ENCODE assay signal across 15 cellular contexts in the genomic region with DNA sequence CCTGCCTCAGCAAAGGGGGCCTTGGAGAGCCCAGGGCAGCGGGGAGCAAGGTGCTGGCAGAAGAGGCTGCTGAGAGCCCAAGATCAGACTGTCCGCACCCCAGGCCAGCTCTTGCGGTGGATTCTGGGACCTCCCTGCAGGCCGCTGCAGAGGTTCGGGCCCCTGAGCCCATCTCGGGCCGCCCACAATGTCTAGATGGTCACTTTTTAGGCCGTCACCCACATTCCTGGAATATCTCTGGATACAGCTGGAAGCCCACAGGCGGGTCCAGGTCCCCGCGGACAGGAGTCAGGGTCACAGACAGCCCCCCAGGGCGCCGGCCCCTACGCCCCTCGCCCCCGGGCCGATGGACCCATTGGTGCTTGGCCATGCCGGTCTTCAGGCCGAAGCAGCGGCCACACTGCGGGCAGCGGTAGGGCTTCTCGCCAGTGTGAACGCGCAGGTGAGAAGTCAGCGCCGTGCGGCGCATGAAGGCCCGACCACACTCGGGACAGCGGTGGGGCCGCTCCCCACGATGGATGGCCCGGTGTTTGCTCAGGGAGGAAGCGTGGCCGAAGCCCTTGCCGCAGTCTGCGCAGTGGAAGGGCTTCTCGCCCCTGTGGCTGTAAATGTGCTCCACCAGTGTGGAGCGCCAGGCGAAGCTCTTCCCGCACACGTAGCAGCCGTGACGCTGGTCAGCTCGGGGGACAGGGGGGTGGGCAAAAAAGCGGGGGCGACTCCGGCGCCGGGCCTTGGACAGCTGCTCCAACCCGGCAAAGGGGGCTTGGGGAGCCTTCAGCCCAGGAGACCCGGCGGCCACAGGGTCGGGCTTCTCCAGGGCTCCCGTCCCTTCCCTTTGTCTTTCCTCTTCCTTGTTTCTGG. TPM values are rescaled to one million over a fixed set of nuclear protein-coding genes. Genes with fewer than 3 reads are reported as not detected.
A peak's percentile ranks its signal among the peaks of the same experiment; 100 is the strongest.
DNase-seq lines count a peak whose midpoint lies in the region; ATAC-seq and TF ChIP-seq lines count a peak whose summit lies in the region.
"Had no signal": no experiment of that assay in that cellular context is flagged by ENCODE, and none has a peak within 500 bp of the region (broad histone marks: within the 10 kb centered on the region; RNA-seq: fewer than 3 reads in every experiment).

No MANE protein-coding gene starts in this region.

- H4K91ac ChIP-seq in trophoblast cell (ENCODE audit: low read depth, low read length), result no peak overlapping the region

- no peak overlapping the region for H3K9ac ChIP-seq in endodermal cell (ENCODE audit: extremely low read depth, low read length, poor library complexity, severe bottlenecking)
- no peak overlapping the region for H3K9ac ChIP-seq in trophoblast cell (ENCODE audit: low read length)

- no peak overlapping the region for H4K12ac ChIP-seq in trophoblast cell (ENCODE audit: low read depth, low read length)

- no peaks in the 10 kb centered on the region for H4K20me1 ChIP-seq in PC-9 (ENCODE audit: insufficient read depth)

- no peak overlapping the region for H2BK5ac ChIP-seq in trophoblast cell (ENCODE audit: low read depth, low read length, poor library complexity)

- H3K9me2 ChIP-seq in PC-9 (ENCODE audit: insufficient read depth), result no peaks in the 10 kb centered on the region

- H2AFZ ChIP-seq in trophoblast cell (ENCODE audit: insufficient read depth, low read length, poor library complexity), result no peak overlapping the region
- no peak overlapping the region for H2AFZ ChIP-seq in PC-9

- H3K79me1 ChIP-seq in trophoblast cell (ENCODE audit: low read length), result peaks cover 20% of the 10 kb centered on the region

- no peak overlapping the region for H3K4ac ChIP-seq in trophoblast cell (ENCODE audit: low read depth, low read length)

- 95 to 98% methylated on average over 33 to 57 of the region's 57 CpGs for WGBS in endodermal cell (ENCODE audit: insufficient coverage in 1 of 2, insufficient read length in 1 of 2), 2 experiments
- WGBS in trophoblast cell (ENCODE audit: extremely low coverage, insufficient coverage, insufficient read length), result no CpG with 5 or more reads among the region's 57 CpGs

- peak overlapping the region; percentile 42 for H3K18ac ChIP-seq in trophoblast cell (ENCODE audit: low read length)

- H3K4me3 ChIP-seq in LNCaP clone FGC (ENCODE audit: low read depth, low read length) (peak overlapping the region; percentile 72; the same call in 1 of the 2 replicates), endodermal cell (ENCODE audit: low read length) (no peak overlapping the region), trophoblast cell (ENCODE audit: low read depth, low read length) (no peak overlapping the region), PC-9 (no peak overlapping the region)
- H3K4me3 ChIP-seq: A549 had no signal

- peaks cover 39% of the 10 kb centered on the region for H3K36me3 Mint-ChIP-seq in activated CD4-positive, alpha-beta T cell treated with anti-CD3 and anti-CD28 coated beads, Interleukin-2, amount 10 ng/mL, durations not matched to agents 24 days and 14 days (ENCODE audit: low read depth)
- peaks cover 30% of the 10 kb centered on the region for H3K36me3 Mint-ChIP-seq in endodermal cell (ENCODE audit: low read depth)

- peak overlapping the region; percentile 83 for H3K27ac Mint-ChIP-seq in activated CD4-positive, alpha-beta T cell treated with anti-CD3 and anti-CD28 coated beads, Interleukin-2, amount 10 ng/mL, durations not matched to agents 24 days and 14 days
- H3K27ac Mint-ChIP-seq in endodermal cell, result peak overlapping the region; percentile 77

- H3K27me3 Mint-ChIP-seq in activated CD4-positive, alpha-beta T cell treated with anti-CD3 and anti-CD28 coated beads, Interleukin-2, amount 10 ng/mL, durations not matched to agents 24 days and 14 days, result no peaks in the 10 kb centered on the region
- no peaks in the 10 kb centered on the region for H3K27me3 Mint-ChIP-seq in endodermal cell (ENCODE audit: insufficient read depth)

- no peak overlapping the region for H3K23ac ChIP-seq in trophoblast cell (ENCODE audit: low read length)

- H3K36me3 ChIP-seq in endodermal cell (ENCODE audit: control insufficient read depth, insufficient read depth, low read length), result peaks cover 20% of the 10 kb centered on the region
- peaks cover 11 to 13% of the 10 kb centered on the region in 2 experiments for H3K36me3 ChIP-seq in trophoblast cell (ENCODE audit: control insufficient read depth in 1 of 2, insufficient read depth in 2 of 2, low read length in 2 of 2)
- 0 out of 2 replicates have a peak, but pooled peaks cover 13% of the 10 kb centered on the region for H3K36me3 ChIP-seq in PC-9 (ENCODE audit: low read depth)

- no peak overlapping the region for H4K8ac ChIP-seq in trophoblast cell (ENCODE audit: low read depth, low read length)

- no peak overlapping the region for H2AK5ac ChIP-seq in trophoblast cell (ENCODE audit: low read length)

- TF ChIP-seq CTCF in LNCaP clone FGC (IDR thresholded peaks at IDR 0.05; ENCODE audit: control insufficient read depth, extremely low read depth, insufficient read depth), result no peak
- TF ChIP-seq CTCF in endodermal cell (conservative IDR thresholded peaks at IDR 0.05), result no peak
- TF ChIP-seq CTCF in PC-9 (conservative IDR thresholded peaks at IDR 0.05), result no peak

- H3F3A ChIP-seq in PC-9 (ENCODE audit: insufficient read depth, low read depth), result peaks cover 36% of the 10 kb centered on the region

- BruUV-seq in PC-9 (replicated peaks; lab: Mats Ljungman, UMichigan), result no TSS peak

- H3K9me3 ChIP-seq in endodermal cell (ENCODE audit: control insufficient read depth, low read length), result no peaks in the 10 kb centered on the region
- H3K9me3 ChIP-seq in trophoblast cell (ENCODE audit: insufficient read depth, low read depth, low read length), result no peaks in the 10 kb centered on the region
- H3K9me3 ChIP-seq in PC-9 (ENCODE audit: insufficient read depth, low read depth), result no peaks in the 10 kb centered on the region
- H3K9me3 ChIP-seq: A549, gastroesophageal sphincter, HAP-1, right atrium auricular region had no signal

- H3K14ac ChIP-seq in trophoblast cell (ENCODE audit: low read length), result no peak overlapping the region

- H2BK12ac ChIP-seq in trophoblast cell (ENCODE audit: low read length), result no peak overlapping the region

- H3K4me1 Mint-ChIP-seq in activated CD4-positive, alpha-beta T cell treated with anti-CD3 and anti-CD28 coated beads, Interleukin-2, amount 10 ng/mL, durations not matched to agents 24 days and 14 days, result peaks cover 38% of the 10 kb centered on the region
- peaks cover 34% of the 10 kb centered on the region for H3K4me1 Mint-ChIP-seq in endodermal cell

- H3K27ac ChIP-seq in endodermal cell (ENCODE audit: low read depth, low read length) (no peak overlapping the region), trophoblast cell (ENCODE audit: low read depth, low read length) (no peak overlapping the region), PC-9 (no peak overlapping the region)

- H3K4me1 ChIP-seq in endodermal cell (ENCODE audit: control insufficient read depth, insufficient read depth, low read length), result peaks cover 9% of the 10 kb centered on the region
- peaks cover 9 to 28% of the 10 kb centered on the region in 2 experiments for H3K4me1 ChIP-seq in trophoblast cell (ENCODE audit: control insufficient read depth in 1 of 2, insufficient read depth in 2 of 2, low read length in 2 of 2)
- H3K4me1 ChIP-seq in PC-9 (replicated peaks; ENCODE audit: insufficient read depth), result peaks cover 43% of the 10 kb centered on the region

- H3K27me3 ChIP-seq in endodermal cell (ENCODE audit: control insufficient read depth, insufficient read depth, low read length, poor library complexity, severe bottlenecking) (no peaks in the 10 kb centered on the region), trophoblast cell (ENCODE audit: insufficient read depth, low read length) (no peaks in the 10 kb centered on the region), PC-9 (ENCODE audit: insufficient read depth, low read depth) (no peaks in the 10 kb centered on the region)
- H3K27me3 ChIP-seq: gastroesophageal sphincter, right atrium auricular region had no signal

- no peak for ATAC-seq in GM19397 (IDR thresholded peaks at IDR 0.05; ENCODE audit: unreplicated experiment)
- ATAC-seq: A549, gastroesophageal sphincter had no signal

- H3K4me2 ChIP-seq in trophoblast cell (ENCODE audit: low read length) (no peak overlapping the region), PC-9 (no peak overlapping the region)

- H2BK120ac ChIP-seq in trophoblast cell (ENCODE audit: insufficient read depth, low read length, poor library complexity), result no peak overlapping the region

- peak overlapping the region; percentile 88 for H3K4me3 Mint-ChIP-seq in activated CD4-positive, alpha-beta T cell treated with anti-CD3 and anti-CD28 coated beads, Interleukin-2, amount 10 ng/mL, durations not matched to agents 24 days and 14 days
- H3K4me3 Mint-ChIP-seq in endodermal cell, result peak overlapping the region; percentile 73

- POLR2A ChIA-PET in PC-9 (lab: Charles Lee; ENCODE audit: unreplicated experiment), result interaction anchor here (0.6 kb wide), 2 partner anchors 56 to 101 kb away, joined by 3 to 12 read pairs; no protein-coding TSS in a partner anchor

- no peaks in the 10 kb centered on the region for H3K9me3 Mint-ChIP-seq in activated CD4-positive, alpha-beta T cell treated with anti-CD3 and anti-CD28 coated beads, Interleukin-2, amount 10 ng/mL, durations not matched to agents 24 days and 14 days
- no peaks in the 10 kb centered on the region for H3K9me3 Mint-ChIP-seq in endodermal cell

- no peak for DNase-seq in activated CD4-positive, alpha-beta T cell treated with anti-CD3 and anti-CD28 coated beads, Interleukin-2, amount 10 ng/mL, durations not matched to agents 24 days and 14 days
- no peak for DNase-seq in activated CD4-positive, alpha-beta T cell treated with anti-CD3 and anti-CD28 coated beads, Interleukin-2, amount 50 U/mL, for 48 hours
- DNase-seq in LNCaP clone FGC (ENCODE audit: low read depth) (no peak), endodermal cell (no peak), trophoblast cell (no peak), PC-9 (no peak), NCI-H446 treated with DMSO at 0.1 percent for 48 hours (lab: John Stamatoyannopoulos, UW) (no peak)
- DNase-seq: activated effector memory CD4-positive, alpha-beta T cell treated with anti-CD3 and anti-CD28 coated beads, Interleukin-2, amount 50 U/mL, for 16 hours; KBM-7; stimulated activated CD4-positive, alpha-beta T cell treated with anti-CD3 and anti-CD28 coated beads, Interleukin-4, amount 100 ng/mL, for 24 hours had no signal

- intact Hi-C loops in activated CD4-positive, alpha-beta T cell treated with anti-CD3 and anti-CD28 coated beads, Interleukin-2, amount 10 ng/mL, durations not matched to agents 24 days and 14 days (cut with micrococcal nuclease), result no loop called here
- intact Hi-C loops in PC-9 (cut with micrococcal nuclease; ENCODE audit: unreplicated experiment), result no loop called here

- H3K79me2 ChIP-seq in trophoblast cell (ENCODE audit: control insufficient read depth, insufficient read depth, low read length, poor library complexity) (peaks cover 9% of the 10 kb centered on the region), PC-9 (ENCODE audit: low read depth) (peaks cover 53% of the 10 kb centered on the region)

- CTCF ChIA-PET in PC-9 (lab: Charles Lee), result interaction anchor here (0.7 kb wide), 1 partner anchor 76 kb away, joined by 3 read pairs; no protein-coding TSS in a partner anchor

RNA-seq across cellular contexts. Expression of a gene that starts 2.1 kb away (rescaled TPM):
- total RNA-seq in activated CD4-positive, alpha-beta T cell treated with anti-CD3 and anti-CD28 coated beads, Interleukin-2, amount 10 ng/mL, durations not matched to agents 24 days and 14 days, result 10.5 and 13.6 TPM in 2 replicates
- total RNA-seq in endodermal cell (10 to 100 TPM; 15.5 to 17.1 TPM), PC-9 (2021) (14.5 and 17.9 TPM in 2 replicates)
- 6.7 TPM for polyA plus RNA-seq in endodermal cell (2013, experiment 1 of 2)
- polyA plus RNA-seq in endodermal cell (2013, experiment 2 of 2), result 6.6 TPM
- polyA plus RNA-seq in trophoblast cell (2013), result 3.6 and 3.8 TPM in 2 replicates

RNA-seq across cellular contexts. Expression of a gene that starts 6.1 kb away (rescaled TPM):
- 12.9 and 14.8 TPM in 2 replicates for total RNA-seq in activated CD4-positive, alpha-beta T cell treated with anti-CD3 and anti-CD28 coated beads, Interleukin-2, amount 10 ng/mL, durations not matched to agents 24 days and 14 days
- total RNA-seq in endodermal cell, result 10 to 100 TPM; 47.0 to 59.2 TPM
- 52.3 TPM for polyA plus RNA-seq in endodermal cell (2013, experiment 1 of 2)
- polyA plus RNA-seq in endodermal cell (2013, experiment 2 of 2), result 47.9 TPM
- polyA plus RNA-seq in trophoblast cell (2013), result 21.5 and 22.4 TPM in 2 replicates
- total RNA-seq in PC-9 (2021), result 64.2 and 68.4 TPM in 2 replicates

RNA-seq across cellular contexts. Expression of a gene that starts 25.7 kb away (rescaled TPM):
- total RNA-seq in activated CD4-positive, alpha-beta T cell treated with anti-CD3 and anti-CD28 coated beads, Interleukin-2, amount 10 ng/mL, durations not matched to agents 24 days and 14 days, result 13.9 and 14.9 TPM in 2 replicates
- total RNA-seq in endodermal cell (10 to 100 TPM; 19.0 TPM), PC-9 (2021) (12.3 and 12.4 TPM in 2 replicates)
- polyA plus RNA-seq in endodermal cell (2013, experiment 1 of 2), result 13.7 TPM
- polyA plus RNA-seq in endodermal cell (2013, experiment 2 of 2), result 12.5 TPM
- 4.2 and 4.4 TPM in 2 replicates for polyA plus RNA-seq in trophoblast cell (2013)

RNA-seq across cellular contexts. Expression of a gene that starts 39.0 kb away (rescaled TPM):
- total RNA-seq in activated CD4-positive, alpha-beta T cell treated with anti-CD3 and anti-CD28 coated beads, Interleukin-2, amount 10 ng/mL, durations not matched to agents 24 days and 14 days, result 6.6 and 8.0 TPM in 2 replicates
- total RNA-seq in endodermal cell (1 to 10 TPM; 6.4 to 7.5 TPM), PC-9 (2021) (13.1 and 25.7 TPM in 2 replicates)
- 9.6 TPM for polyA plus RNA-seq in endodermal cell (2013, experiment 1 of 2)
- 9.1 TPM for polyA plus RNA-seq in endodermal cell (2013, experiment 2 of 2)
- 3.5 and 4.1 TPM in 2 replicates for polyA plus RNA-seq in trophoblast cell (2013)

RNA-seq across cellular contexts. Expression of a gene that starts 53.0 kb away (rescaled TPM):
- 17.1 and 17.8 TPM in 2 replicates for total RNA-seq in activated CD4-positive, alpha-beta T cell treated with anti-CD3 and anti-CD28 coated beads, Interleukin-2, amount 10 ng/mL, durations not matched to agents 24 days and 14 days
- total RNA-seq in endodermal cell (10 to 100 TPM; 22.5 to 24.0 TPM), PC-9 (2021) (30.9 and 39.8 TPM in 2 replicates)
- polyA plus RNA-seq in endodermal cell (2013, experiment 1 of 2), result 14.3 TPM
- 13.2 TPM for polyA plus RNA-seq in endodermal cell (2013, experiment 2 of 2)
- polyA plus RNA-seq in trophoblast cell (2013), result 5.0 and 5.2 TPM in 2 replicates
- polyA plus RNA-seq: A549 had no signal
